Comparison of ENCODE assay signal across 25 cellular contexts in the genomic region with DNA sequence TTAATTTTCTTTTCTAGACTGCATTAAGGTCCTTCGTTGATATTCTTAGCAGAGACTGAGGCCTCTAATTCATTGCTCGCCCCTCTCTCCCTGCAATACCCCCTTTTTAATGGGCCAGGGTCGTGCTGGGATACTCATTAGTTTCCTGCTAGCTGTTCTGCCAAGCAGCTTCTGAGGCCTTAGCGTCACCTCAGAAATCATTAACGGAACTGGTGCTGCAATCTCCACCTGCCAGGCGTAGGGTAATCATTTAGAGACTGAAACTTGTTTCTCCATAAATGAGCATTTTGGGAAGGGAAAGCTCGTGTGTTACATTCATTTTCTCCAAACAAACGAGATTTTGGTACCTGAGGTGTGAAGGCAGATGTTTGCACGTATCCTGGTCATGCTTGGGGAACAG.
A peak's percentile ranks its signal among the peaks of the same experiment; 100 is the strongest.
DNase-seq lines count a peak whose midpoint lies in the region; ATAC-seq and TF ChIP-seq lines count a peak whose summit lies in the region.
"Had no signal": no experiment of that assay in that cellular context is flagged by ENCODE, and none has a peak within 500 bp of the region (broad histone marks: within the 10 kb centered on the region; RNA-seq: fewer than 3 reads in every experiment).

No MANE protein-coding gene starts in this region.

- H3K79me2 ChIP-seq in hepatocyte = no peaks in the 10 kb centered on the region

- H2AFZ ChIP-seq in hepatocyte = no peak overlapping the region
- H2AFZ ChIP-seq: PC-9 had no signal

- H3K4me1 ChIP-seq in hepatocyte (ENCODE audit: insufficient read depth) = no peaks in the 10 kb centered on the region
- H3K4me1 ChIP-seq: Caco-2 had no signal

- no peak for TF ChIP-seq CTCF in hepatocyte (IDR thresholded peaks at IDR 0.05; ENCODE audit: poor library complexity)

- no peak for ATAC-seq in GM21529 (IDR thresholded peaks at IDR 0.05; ENCODE audit: unreplicated experiment)
- no peak for ATAC-seq in GM19023 (IDR thresholded peaks at IDR 0.05; ENCODE audit: unreplicated experiment)
- ATAC-seq: CD8-positive, alpha-beta T cell; GM12878; K562; Right ventricle myocardium inferior had no signal

- H3K27me3 ChIP-seq in hepatocyte = no peaks in the 10 kb centered on the region
- H3K27me3 ChIP-seq: MG63, SJSA1 had no signal

- H3K4me3 ChIP-seq in hepatocyte = no peak overlapping the region
- H3K4me3 ChIP-seq: GM12878, K562, MG63, PC-9, SJSA1 had no signal

- H4K20me1 ChIP-seq in hepatocyte (ENCODE audit: insufficient read depth, poor library complexity, severe bottlenecking) = no peaks in the 10 kb centered on the region

- 61% methylated on average over 9 of the region's 9 CpGs for WGBS in hepatocyte (ENCODE audit: low lambda C conversion rate, missing lambda C conversion rate)

- H3K4me2 ChIP-seq in hepatocyte = no peak overlapping the region
- H3K4me2 ChIP-seq: PC-9 had no signal

- H3K9me2 ChIP-seq in hepatocyte (replicated peaks; ENCODE audit: insufficient read depth) = no peaks in the 10 kb centered on the region

- DNase-seq in HuH-7.5 (ENCODE audit: low spot score) (peak; percentile 14), hepatocyte (ENCODE audit: low spot score) (peak; percentile 34), mucosa of gallbladder (ENCODE audit: low spot score) (peak; percentile 58), KG1 (lab: John Stamatoyannopoulos, UW) (no peak), SIG-M5 treated with dmso at 0.1 percent for 504 hours (lab: John Stamatoyannopoulos, UW; ENCODE audit: unreplicated experiment) (no peak)
- DNase-seq: Caco-2; CD8-positive, alpha-beta T cell; DMS 273 treated with DMSO at 0.1 percent for 48 hours; DMS79; EL; GDM1; HCEC 1CT; MG63; NCI-H1694; NCI-H2029 treated with DMSO at 0.1 percent for 48 hours; NCI-H446 treated with DMSO at 0.1 percent for 48 hours; NCI-H526 treated with DMSO at 0.1 percent for 48 hours; PC-9 had no signal

- no peaks in the 10 kb centered on the region for H3K9me3 ChIP-seq in hepatocyte (ENCODE audit: low read depth)
- H3K9me3 ChIP-seq: Caco-2, MG63, SJSA1 had no signal

- no peak overlapping the region for H3K27ac ChIP-seq in hepatocyte
- H3K27ac ChIP-seq: C4-2B, PC-9, SJSA1 had no signal

- no peaks in the 10 kb centered on the region for H3K36me3 ChIP-seq in hepatocyte (replicated peaks; ENCODE audit: insufficient read depth, low read depth)
- H3K36me3 ChIP-seq: MG63, SJSA1 had no signal

Comparison
In these comparisons a context has a peak if more than half of its experiments do, and no peak if none do; other contexts are left out.
1. DNase-seq: peak in HuH-7.5 (single experiment), hepatocyte (single experiment) and mucosa of gallbladder (single experiment); none in KG1 (single experiment) and SIG-M5 treated with dmso at 0.1 percent for 504 hours (single experiment).